ENCODE assay signal across 29 cellular contexts in the genomic region with DNA sequence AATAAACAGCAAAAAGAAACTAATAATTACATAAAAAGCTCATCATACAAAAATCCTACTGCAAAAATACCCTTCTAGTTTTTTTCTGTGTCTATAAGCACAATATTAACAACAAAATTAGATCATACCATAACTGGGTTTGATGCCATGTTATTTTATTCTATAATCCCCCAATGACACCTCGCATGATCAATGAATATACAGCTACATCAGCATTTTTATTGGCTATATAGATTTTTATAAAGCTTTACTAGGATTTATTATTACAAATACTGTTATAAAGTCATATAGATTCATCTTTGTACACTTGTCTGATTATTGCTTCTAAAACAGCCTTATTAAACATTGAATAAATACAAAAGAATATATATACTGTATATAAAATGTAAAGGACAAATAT. TPM values are rescaled to one million over a fixed set of nuclear protein-coding genes. Genes with fewer than 3 reads are reported as not detected.
"Had no signal": no experiment of that assay in that cellular context is flagged by ENCODE, and none has a peak within 500 bp of the region (broad histone marks: within the 10 kb centered on the region; RNA-seq: fewer than 3 reads in every experiment).

No MANE protein-coding gene starts in this region.

- FAIRE-seq: astrocyte, TTC549 had no signal

- H3K4me1 ChIP-seq: adrenal gland, body of pancreas, breast epithelium had no signal

- ATAC-seq: activated CD8-positive, alpha-beta T cell treated with anti-CD3 and anti-CD28 coated beads for 36 hours; activated naive CD4-positive, alpha-beta T cell treated with anti-CD3 and anti-CD28 coated beads, Interleukin-2, amount 50 U/mL, for 72 hours; activated T-cell treated with anti-CD3 and anti-CD28 coated beads, Interleukin-2, amount 50 U/mL, for 4 hours; activated T-cell treated with anti-CD3 and anti-CD28 coated beads, Interleukin-2, amount 50 U/mL, for 72 hours; activated T-helper 17 cell treated with anti-CD3 and anti-CD28 coated beads, Interleukin-2, amount 50 U/mL, for 72 hours; body of pancreas had no signal

- H3K27me3 ChIP-seq: body of pancreas had no signal

- DNase-seq: activated B cell treated with CpG ODN at 0.5 μM for 24 hours; activated CD4-positive, alpha-beta T cell treated with anti-CD3 and anti-CD28 coated beads for 4 hours; activated CD4-positive, alpha-beta T cell treated with anti-CD3 and anti-CD28 coated beads, Interleukin-2, amount 10 ng/mL, durations not matched to agents 24 days and 14 days; activated CD4-positive, alpha-beta T cell treated with anti-CD3 and anti-CD28 coated beads, Interleukin-2, amount 50 U/mL, for 1 hour; activated CD4-positive, alpha-beta T cell treated with anti-CD3 and anti-CD28 coated beads, Interleukin-2, amount 50 U/mL, for 4 hours; activated CD4-positive, CD25-positive, alpha-beta regulatory T cell treated with anti-CD3 and anti-CD28 coated beads, Interleukin-2, amount 50 U/mL, for 72 hours; activated CD8-positive, alpha-beta memory T cell treated with anti-CD3 and anti-CD28 coated beads, Interleukin-2, amount 50 U/mL, for 4 hours; activated effector memory CD4-positive, alpha-beta T cell treated with anti-CD3 and anti-CD28 coated beads, Interleukin-2, amount 50 U/mL, for 16 hours; activated gamma-delta T cell treated with Interleukin-2 at 50 U/mL for 16 hours; activated naive CD4-positive, alpha-beta T cell; activated naive CD4-positive, alpha-beta T cell treated with anti-CD3 and anti-CD28 coated beads, Interleukin-2, amount 50 U/mL, for 16 hours; activated T-cell treated with anti-CD3 and anti-CD28 coated beads for 4 hours; activated T-cell treated with anti-CD3 and anti-CD28 coated beads, Interleukin-2, amount 50 U/mL, for 1 hour; activated T-cell treated with anti-CD3 and anti-CD28 coated beads, Interleukin-2, amount 50 U/mL, for 4 hours; adrenal gland; amniotic stem cell; aorta; brain microvascular endothelial cell; central memory CD4-positive, alpha-beta T cell; T-helper 9 cell had no signal

- H3K27ac ChIP-seq: adrenal gland, body of pancreas, brain microvascular endothelial cell, breast epithelium, VCaP had no signal

- H3K4me3 ChIP-seq: adrenal gland, body of pancreas, breast epithelium had no signal

- H3K9me3 ChIP-seq: adrenal gland, body of pancreas, breast epithelium had no signal

- H3K36me3 ChIP-seq: adrenal gland, brain microvascular endothelial cell, breast epithelium had no signal

RNA-seq across cellular contexts. Expression of a gene that starts 45.1 kb away (rescaled TPM):
- total RNA-seq: activated B cell treated with CpG ODN at 0.5 μM for 24 hours; activated T-helper 17 cell treated with anti-CD3 and anti-CD28 coated beads, Interleukin-2, amount 50 U/mL, for 72 hours; aorta; astrocyte had no signal
- polyA plus RNA-seq: aorta had no signal
